In genomic region chr4:148090503-148091476, GRCh38 we compare ENCODE assay signal across 1 cellular context.
TF ChIP-seq lines count a peak whose summit lies in the region.

No MANE protein-coding gene starts in this region.

TF ChIP-seq in SK-N-SH treated with all-trans-retinoic acid at 6 μM for 48 hours, 23 proteins besides CTCF, POLR2A, EP300 and RAD21 (continued from another document):
- TF ChIP-seq ZNF565 (CRISPR knock-in tag; conservative IDR thresholded peaks at IDR 0.05; ENCODE audit: low read depth): no peak
- TF ChIP-seq BACH2 (CRISPR knock-in tag; IDR thresholded peaks at IDR 0.05; ENCODE audit: borderline replicate concordance): no peak
- TF ChIP-seq SNAI2 (CRISPR knock-in tag; IDR thresholded peaks at IDR 0.05): no peak
- no peak for TF ChIP-seq ESRRG (CRISPR knock-in tag; IDR thresholded peaks at IDR 0.05)
- TF ChIP-seq OSR1 (CRISPR knock-in tag; IDR thresholded peaks at IDR 0.05): no peak
